ENCODE assay signal across 25 cellular contexts in the genomic region with DNA sequence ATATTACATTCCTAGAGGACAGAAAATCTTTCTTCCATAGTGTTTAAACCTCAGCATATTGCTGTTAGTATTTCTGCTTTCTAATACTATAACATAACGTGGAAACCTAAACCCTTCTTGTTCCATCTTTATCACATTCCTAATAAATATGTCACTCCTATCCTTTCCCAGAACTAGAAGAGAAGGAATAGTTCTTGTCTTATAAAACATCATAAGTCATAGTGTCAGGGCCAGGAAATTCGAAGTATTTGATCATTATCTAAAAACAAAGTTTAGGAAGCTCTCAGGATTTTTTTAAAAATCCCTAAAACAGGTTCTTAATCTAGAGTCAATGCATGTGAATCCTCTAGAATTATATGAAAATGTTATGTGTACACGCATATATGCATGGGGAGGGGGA. TPM values are rescaled to one million over a fixed set of nuclear protein-coding genes. Genes with fewer than 3 reads are reported as not detected.
"Had no signal": no experiment of that assay in that cellular context is flagged by ENCODE, and none has a peak within 500 bp of the region (broad histone marks: within the 10 kb centered on the region; RNA-seq: fewer than 3 reads in every experiment).

No MANE protein-coding gene starts in this region.

- H3K9me3 ChIP-seq: breast epithelium, esophagus muscularis mucosa, mucosa of descending colon, neutrophil, pancreas, right lobe of liver, testis, upper lobe of left lung had no signal

- H3K9me3 Mint-ChIP-seq: activated B cell treated with CpG ODN at 0.5 μM for 24 hours; activated CD4-positive, alpha-beta memory T cell treated with anti-CD3 and anti-CD28 coated beads for 36 hours; activated naive CD8-positive, alpha-beta T cell treated with anti-CD3 and anti-CD28 coated beads, Interleukin-2, amount 50 U/mL, for 24 hours; activated T-helper 1 cell treated with anti-CD3 and anti-CD28 coated beads, Interleukin-12 subunit alpha, Interleukin-12 subunit beta, Interleukin-2, Interleukin-4 antibody, amounts not matched to agents 30 ng/mL and 10 ng/mL and 1 ng/mL, durations not matched to agents 14 hours and 24 hours and 36 hours; naive B cell; stimulated activated memory B cell treated with anti-CD40 and anti-IgM and Interleukin-4, amounts not matched to agents 10 μg/mL and 1 μg/mL and 100 μg/mL, for 72 hours had no signal

- H3K27ac ChIP-seq: breast epithelium, esophagus muscularis mucosa, hepatocyte, neutrophil, pancreas, right lobe of liver, testis, upper lobe of left lung had no signal

- H2AFZ ChIP-seq: hepatocyte had no signal

- FAIRE-seq: endothelial cell of umbilical vein, pancreas had no signal

- H3K4me2 ChIP-seq: hepatocyte, smooth muscle cell had no signal

- DNase-seq: activated B cell treated with CpG ODN at 0.5 μM for 24 hours; activated CD4-positive, alpha-beta memory T cell treated with anti-CD3 and anti-CD28 coated beads for 36 hours; activated CD4-positive, alpha-beta T cell treated with anti-CD3 and anti-CD28 coated beads for 4 hours; activated naive CD8-positive, alpha-beta T cell treated with anti-CD3 and anti-CD28 coated beads, Interleukin-2, amount 50 U/mL, for 24 hours; activated T-cell treated with anti-CD3 and anti-CD28 coated beads for 4 hours; aorta; cortex of kidney; effector CD8-positive, alpha-beta T cell; left cardiac atrium; mesenchymal stem cell; mucosa of descending colon; naive B cell; pancreas; right lobe of liver; stimulated activated CD4-positive, alpha-beta T cell treated with anti-CD3 and anti-CD28 coated beads, Interleukin-4, amount 100 ng/mL, for 24 hours; testis; upper lobe of left lung had no signal

- H3K27ac Mint-ChIP-seq: activated B cell treated with CpG ODN at 0.5 μM for 24 hours; activated CD4-positive, alpha-beta memory T cell treated with anti-CD3 and anti-CD28 coated beads for 36 hours; activated naive CD8-positive, alpha-beta T cell treated with anti-CD3 and anti-CD28 coated beads, Interleukin-2, amount 50 U/mL, for 24 hours; activated T-helper 1 cell treated with anti-CD3 and anti-CD28 coated beads, Interleukin-12 subunit alpha, Interleukin-12 subunit beta, Interleukin-2, Interleukin-4 antibody, amounts not matched to agents 30 ng/mL and 10 ng/mL and 1 ng/mL, durations not matched to agents 14 hours and 24 hours and 36 hours; stimulated activated memory B cell treated with anti-CD40 and anti-IgM and Interleukin-4, amounts not matched to agents 10 μg/mL and 1 μg/mL and 100 μg/mL, for 72 hours had no signal

- ATAC-seq: activated naive CD8-positive, alpha-beta T cell treated with anti-CD3 and anti-CD28 coated beads, Interleukin-2, amount 50 U/mL, for 24 hours; left cardiac atrium; mucosa of descending colon; pancreas; right lobe of liver; stimulated activated memory B cell treated with anti-CD40 and anti-IgM and Interleukin-4, amounts not matched to agents 10 μg/mL and 1 μg/mL and 100 μg/mL, for 72 hours had no signal

- H3K27me3 Mint-ChIP-seq: activated B cell treated with CpG ODN at 0.5 μM for 24 hours; activated CD4-positive, alpha-beta memory T cell treated with anti-CD3 and anti-CD28 coated beads for 36 hours; activated naive CD8-positive, alpha-beta T cell treated with anti-CD3 and anti-CD28 coated beads, Interleukin-2, amount 50 U/mL, for 24 hours; naive B cell; stimulated activated memory B cell treated with anti-CD40 and anti-IgM and Interleukin-4, amounts not matched to agents 10 μg/mL and 1 μg/mL and 100 μg/mL, for 72 hours had no signal

- H3K4me3 Mint-ChIP-seq: activated B cell treated with CpG ODN at 0.5 μM for 24 hours; activated CD4-positive, alpha-beta memory T cell treated with anti-CD3 and anti-CD28 coated beads for 36 hours; activated naive CD8-positive, alpha-beta T cell treated with anti-CD3 and anti-CD28 coated beads, Interleukin-2, amount 50 U/mL, for 24 hours; activated T-helper 1 cell treated with anti-CD3 and anti-CD28 coated beads, Interleukin-12 subunit alpha, Interleukin-12 subunit beta, Interleukin-2, Interleukin-4 antibody, amounts not matched to agents 30 ng/mL and 10 ng/mL and 1 ng/mL, durations not matched to agents 14 hours and 24 hours and 36 hours; stimulated activated memory B cell treated with anti-CD40 and anti-IgM and Interleukin-4, amounts not matched to agents 10 μg/mL and 1 μg/mL and 100 μg/mL, for 72 hours had no signal

- H3K4me3 ChIP-seq: breast epithelium, esophagus muscularis mucosa, hepatocyte, mucosa of descending colon, pancreas, right lobe of liver, smooth muscle cell, testis, upper lobe of left lung had no signal

- H3K36me3 ChIP-seq: breast epithelium had no signal

- H3K4me1 ChIP-seq: breast epithelium, testis had no signal

- H3K27me3 ChIP-seq: breast epithelium, esophagus muscularis mucosa, hepatocyte, pancreas, right lobe of liver, testis, upper lobe of left lung had no signal

RNA-seq across cellular contexts. Expression of gene SLC23A3, which starts 11.2 kb away (rescaled TPM):
- total RNA-seq: smooth muscle cell had no signal
- polyA plus RNA-seq: smooth muscle cell had no signal
